Comparison of ENCODE assay signal across 8 cellular contexts in the genomic region with DNA sequence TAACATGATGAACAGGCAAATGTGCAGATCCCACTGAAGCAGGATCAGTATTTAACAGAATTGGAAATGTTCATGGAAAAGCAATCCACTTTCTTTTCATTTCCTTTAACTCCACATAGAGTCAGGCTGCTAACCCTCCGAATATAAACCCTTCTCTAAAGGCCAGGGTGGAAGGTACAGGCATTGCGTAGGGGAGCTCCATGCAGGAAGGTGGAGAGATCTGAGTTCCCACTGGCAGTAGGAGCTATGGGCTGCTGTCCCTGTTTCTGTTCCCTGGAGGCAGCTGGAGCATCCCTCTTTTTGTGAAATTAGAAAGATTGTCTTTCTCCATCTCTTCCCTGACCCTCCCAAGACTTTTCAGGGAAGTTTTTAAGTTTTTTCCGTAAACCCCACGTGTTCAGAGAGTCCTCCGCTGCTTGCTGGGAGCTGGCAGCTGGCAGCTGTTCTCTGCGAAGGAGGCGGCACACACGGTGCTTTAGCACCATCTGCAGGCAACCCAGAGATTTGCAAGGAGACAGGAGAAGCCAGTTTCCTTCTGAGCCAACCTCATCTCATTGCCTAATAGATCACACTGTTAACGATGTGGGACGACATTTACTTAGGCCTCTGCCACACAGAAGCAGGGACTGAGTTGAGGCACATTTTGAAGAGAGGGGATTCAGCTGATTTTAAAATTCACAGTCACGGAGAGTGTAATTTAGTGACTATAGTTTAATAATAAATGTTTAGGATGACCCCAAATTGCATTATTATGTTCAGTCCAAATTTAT. TPM values are rescaled to one million over a fixed set of nuclear protein-coding genes. Genes with fewer than 3 reads are reported as not detected.
DNase-seq lines count a peak whose midpoint lies in the region; ATAC-seq, FAIRE-seq and TF ChIP-seq lines count a peak whose summit lies in the region.

No MANE protein-coding gene starts in this region.

- 3 to 5% (median 4%) methylated on average over 10 to 11 of the region's 11 CpGs for WGBS in adrenal gland, 4 donors

- H3K27ac ChIP-seq in adrenal gland (peak overlapping the region in 3 of 5 donors; percentile 40 to 64 (median 60)), left ventricle myocardium inferior (replicated peaks) (peak overlapping the region; percentile 72), vagina (peak overlapping the region; percentile 74)

- H3K36me3 ChIP-seq in adrenal gland (replicated peaks in 1 of 2), result no peaks in the 10 kb centered on the region
- no peaks in the 10 kb centered on the region for H3K36me3 ChIP-seq in left ventricle myocardium inferior
- H3K36me3 ChIP-seq in vagina, result no peaks in the 10 kb centered on the region

- H3K9me3 ChIP-seq in adrenal gland (replicated peaks in 1 of 3) (no peaks in the 10 kb centered on the region), left ventricle myocardium inferior (replicated peaks) (no peaks in the 10 kb centered on the region), vagina (no peaks in the 10 kb centered on the region)

- H3K4me3 ChIP-seq in adrenal gland, result peak overlapping the region in 1 of 4 donors; percentile 31
- H3K4me3 ChIP-seq in left ventricle myocardium inferior, result peak overlapping the region; percentile 56
- H3K4me3 ChIP-seq in vagina, result no peak overlapping the region

- H3K4me1 ChIP-seq in adrenal gland (replicated peaks in 1 of 2), result peaks cover 6 to 8% of the 10 kb centered on the region in 2 donors
- H3K4me1 ChIP-seq in left ventricle myocardium inferior, result peaks cover 22% of the 10 kb centered on the region
- peaks cover 14% of the 10 kb centered on the region for H3K4me1 ChIP-seq in vagina

- intact Hi-C loops in adrenal gland (cut with DNase I), result loop anchor here in 1 of 2 donors (10.0 kb wide), 2 partner anchors 55 to 1015 kb away; no protein-coding TSS in a partner anchor
- intact Hi-C loops in left ventricle myocardium inferior (cut with micrococcal nuclease), result loop anchor here (5.0 kb wide), 1 partner anchor 62 kb away; no protein-coding TSS in a partner anchor
- intact Hi-C loops in vagina (cut with DNase I), result loop anchor here (5.0 to 10.0 kb wide), 2 partner anchors 55 to 1017 kb away; no protein-coding TSS in a partner anchor

- TF ChIP-seq POLR2A in GM12891 (IDR thresholded peaks at IDR 0.05; ENCODE audit: low read depth, low read length) (no peak), adrenal gland (IDR thresholded peaks at IDR 0.05) (no peak), vagina (IDR thresholded peaks at IDR 0.05) (no peak)

- FAIRE-seq in GM12891 (lab: Jason Lieb, UNC), result peak; percentile 98

- peak; percentile 91 for ATAC-seq in HG02798 (IDR thresholded peaks at IDR 0.05; ENCODE audit: poor library complexity, unreplicated experiment)

- peak; percentile 85 to 99 (median 98) for TF ChIP-seq CTCF in adrenal gland (IDR thresholded peaks at IDR 0.05)
- TF ChIP-seq CTCF in left ventricle myocardium inferior (IDR thresholded peaks at IDR 0.05; ENCODE audit: borderline replicate concordance), result peak; percentile 98
- TF ChIP-seq CTCF in vagina (IDR thresholded peaks at IDR 0.05), result peak; percentile 85 to 95 (median 85)

- H3K27me3 ChIP-seq in adrenal gland (no peaks in the 10 kb centered on the region), left ventricle myocardium inferior (ENCODE audit: low read depth) (no peaks in the 10 kb centered on the region), vagina (no peaks in the 10 kb centered on the region)

- DNase-seq in GM12891 (ENCODE audit: insufficient read length, low spot score), result peak; percentile 56
- DNase-seq in NCI-H1436 (lab: John Stamatoyannopoulos, UW), result peak; percentile 71
- peak; percentile 53 for DNase-seq in T follicular helper cell (ENCODE audit: low read depth)
- DNase-seq in adrenal gland, result peak; percentile 83 to 93 (median 88)
- peak; percentile 77 for DNase-seq in left ventricle myocardium inferior
- DNase-seq in putamen (ENCODE audit: low spot score), result peak; percentile 86
- peak in 1 of 2 donors; percentile 94 for DNase-seq in vagina (ENCODE audit: extremely low spot score in 2 of 2)

TF ChIP-seq in GM12891, 5 proteins besides CTCF, POLR2A, EP300 and RAD21:
- TF ChIP-seq POU2F2 (IDR thresholded peaks at IDR 0.05; ENCODE audit: low read depth, low read length) (no peak), TAF1 (IDR thresholded peaks at IDR 0.05; ENCODE audit: low read depth, low read length) (no peak), PAX5 (IDR thresholded peaks at IDR 0.05; ENCODE audit: insufficient read depth, low read length, severe bottlenecking) (no peak), SPI1 (IDR thresholded peaks at IDR 0.05; ENCODE audit: low read depth, low read length) (no peak)

RNA-seq across cellular contexts. Expression of gene HOOK1, which starts 55.4 kb away (rescaled TPM):
- 1.3 TPM for polyA plus RNA-seq in GM12891 (2012; ENCODE audit: low read depth, missing spikeins)
- 10 to 100 TPM in 4 of 8 donors, 1 to 10 TPM in 4; 3.3 to 23.9 (median 10.9) TPM for total RNA-seq in adrenal gland
- 1 to 10 TPM; 3.6 to 9.3 (median 8.1) TPM for polyA plus RNA-seq in adrenal gland
- 4.0 TPM for total RNA-seq in left ventricle myocardium inferior
- total RNA-seq in vagina, result 24.6 TPM
